8 cellular contexts compared by ENCODE assay signal in the genomic region with DNA sequence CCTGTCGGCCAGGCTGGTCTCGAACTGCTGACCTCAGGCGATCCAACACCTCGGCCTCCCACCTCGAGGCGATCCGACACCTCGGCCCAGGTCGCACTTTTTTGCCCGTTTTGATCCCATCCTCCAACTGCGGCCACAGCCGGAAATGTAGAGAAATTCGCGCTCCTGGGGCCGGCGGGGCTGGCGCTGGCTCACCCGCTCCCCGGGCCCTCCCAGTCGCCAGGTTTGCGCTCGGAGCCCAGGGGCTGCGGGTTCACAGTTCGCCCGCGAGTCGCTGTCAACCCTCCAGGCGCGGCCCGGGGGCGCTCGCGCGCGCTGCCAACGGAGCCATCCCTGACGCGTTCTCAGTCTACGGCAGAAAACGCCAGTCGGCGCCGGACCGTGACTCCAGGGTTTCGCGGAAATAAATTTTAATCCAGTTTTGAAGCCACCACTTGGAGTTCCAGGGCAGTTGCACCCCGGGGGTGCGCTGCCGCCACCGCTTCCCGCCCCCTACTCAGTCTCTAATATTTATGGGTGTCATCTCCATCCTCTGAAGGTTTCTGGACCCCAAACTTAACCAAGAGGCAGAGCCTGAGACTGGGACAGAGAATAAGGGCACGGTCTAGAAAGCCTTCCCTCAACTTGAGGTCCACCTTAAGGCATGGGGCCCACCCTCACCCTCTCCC. TPM values are rescaled to one million over a fixed set of nuclear protein-coding genes. Genes with fewer than 3 reads are reported as not detected.
A peak's percentile ranks its signal among the peaks of the same experiment; 100 is the strongest.
DNase-seq lines count a peak whose midpoint lies in the region; ATAC-seq, FAIRE-seq and TF ChIP-seq lines count a peak whose summit lies in the region.

No MANE protein-coding gene starts in this region.

- H3K27ac ChIP-seq in A673 (ENCODE audit: low read depth, low read length, poor library complexity, severe bottlenecking) (no peak overlapping the region), RWPE1 (peak overlapping the region; percentile 67), right atrium auricular region (peak overlapping the region in 1 of 2 donors; percentile 28), small intestine (ENCODE audit: low read depth in 1 of 2, low read length in 1 of 2) (peak overlapping the region; percentile 38 to 80)

- DNase-seq in A673 (ENCODE audit: low spot score) (peak; percentile 83), RWPE1 (ENCODE audit: low spot score) (no peak), right atrium auricular region (ENCODE audit: low spot score) (peak; percentile 76), small intestine (peak; percentile 76), NCI-H1930 (lab: John Stamatoyannopoulos, UW) (no peak)
- DNase-seq in activated naive CD8-positive, alpha-beta T cell treated with anti-CD3 and anti-CD28 coated beads, Interleukin-2, amount 50 U/mL, for 16 hours (ENCODE audit: low read depth, low spot score): peak; percentile 56

- H3K4me3 ChIP-seq in A673 (ENCODE audit: low read depth, low read length, poor library complexity, severe bottlenecking) (peak overlapping the region; percentile 18), right atrium auricular region (peak overlapping the region in 1 of 2 donors; percentile 33), small intestine (ENCODE audit: low read depth in 1 of 2, low read length in 2 of 2) (peak overlapping the region in 1 of 2 donors; percentile 9)

- CTCF ChIA-PET in A673 (lab: Charles Lee) (no interaction called here), RWPE1 (lab: Yijun Ruan, JAX) (interaction anchor here (1.0 kb wide), 1 partner anchor 18 kb away, joined by 3 read pairs; a partner anchor contains a TSS)

- no peak for FAIRE-seq in small intestine (lab: Jason Lieb, UNC)

- H3K4me1 ChIP-seq in A673 (ENCODE audit: insufficient read depth, low read length, poor library complexity, severe bottlenecking): peaks cover 28% of the 10 kb centered on the region
- H3K4me1 ChIP-seq in right atrium auricular region: peaks cover 0 to 29% of the 10 kb centered on the region in 2 donors
- H3K4me1 ChIP-seq in small intestine (ENCODE audit: control insufficient read depth in 2 of 2, insufficient read depth in 1 of 2, low read depth in 1 of 2, low read length in 1 of 2): peaks cover 0 to under 1% of the 10 kb centered on the region in 2 donors

- POLR2A ChIA-PET in A673 (lab: Charles Lee; ENCODE audit: low non-redundant PET): no interaction called here
- POLR2A ChIA-PET in RWPE1 (lab: Yijun Ruan, JAX; ENCODE audit: low non-redundant PET): no interaction called here

- BruUV-seq in A673 (replicated peaks; lab: Mats Ljungman, UMichigan): no TSS peak

- peak; percentile 56 for TF ChIP-seq POLR2A in GM18951 (IDR thresholded peaks at IDR 0.05; ENCODE audit: extremely low read depth, insufficient read depth, insufficient read length)

- no peaks in the 10 kb centered on the region for H3K36me3 ChIP-seq in A673 (ENCODE audit: insufficient read depth, low read length, poor library complexity, severe bottlenecking)
- H3K36me3 ChIP-seq in right atrium auricular region: no peaks in the 10 kb centered on the region
- H3K36me3 ChIP-seq in small intestine (ENCODE audit: control insufficient read depth in 2 of 2, insufficient read depth in 2 of 2, low read length in 2 of 2): no peaks in the 10 kb centered on the region

- 1 to 4% (median 2%) methylated on average over 51 to 52 of the region's 52 CpGs for WGBS in small intestine, 3 donors

- intact Hi-C loops in A673 (cut with micrococcal nuclease; ENCODE audit: unreplicated experiment): loop anchor here (10.0 kb wide), 1 partner anchor 61 kb away; a partner anchor contains a TSS

- ATAC-seq in HG03139 (IDR thresholded peaks at IDR 0.05; ENCODE audit: unreplicated experiment): no peak

- H3K9me3 ChIP-seq in A673 (ENCODE audit: low read depth, low read length, poor library complexity, severe bottlenecking): no peaks in the 10 kb centered on the region
- no peaks in the 10 kb centered on the region for H3K9me3 ChIP-seq in right atrium auricular region
- no peaks in the 10 kb centered on the region for H3K9me3 ChIP-seq in small intestine (ENCODE audit: control insufficient read depth, low read depth)

- in situ Hi-C loops in GM18951 (cut with MboI; ENCODE audit: low sequenced_read_pairs, unreplicated experiment): no loop called here

- H3K27me3 ChIP-seq in A673 (replicated peaks; ENCODE audit: insufficient read depth, low read depth, low read length, poor library complexity) (no peaks in the 10 kb centered on the region), right atrium auricular region (peaks cover 8 to 19% of the 10 kb centered on the region in 2 donors), small intestine (ENCODE audit: control insufficient read depth in 2 of 2, insufficient read depth in 2 of 2, low read length in 2 of 2) (no peaks in the 10 kb centered on the region)

- TF ChIP-seq CTCF in A673 (conservative IDR thresholded peaks at IDR 0.05; ENCODE audit: low read depth, low read length) (peak; percentile 75), RWPE1 (conservative IDR thresholded peaks at IDR 0.05; ENCODE audit: low read depth) (peak; percentile 50), right atrium auricular region (IDR thresholded peaks at IDR 0.05) (peak; percentile 48 to 74)

RNA-seq across cellular contexts. Expression of a gene that starts 1.5 kb away (rescaled TPM):
- 1.4 and 1.6 TPM in 2 replicates for total RNA-seq in A673 (2021)
- not detected for total RNA-seq in right atrium auricular region
- under 1 TPM in 1 of 3 donors, not detected in 2; 0.28 TPM for polyA plus RNA-seq in small intestine

RNA-seq across cellular contexts. Expression of a gene that starts 14.4 kb away (rescaled TPM):
- total RNA-seq in A673 (2021) (0.58 and 0.98 TPM in 2 replicates), right atrium auricular region (10 to 100 TPM in 1 of 2 donors, 1 to 10 TPM in 1; 9.1 to 35.8 TPM)
- 100 to 1,000 TPM in 1 of 3 donors, 10 to 100 TPM in 2; 81.4 to 172 (median 98.5) TPM for polyA plus RNA-seq in small intestine

RNA-seq across cellular contexts. Expression of a gene that starts 18.5 kb away (rescaled TPM):
- total RNA-seq in A673 (2021): not detected in 2 replicates
- not detected for total RNA-seq in right atrium auricular region
- under 1 TPM in 1 of 3 donors, not detected in 2; 0.33 TPM for polyA plus RNA-seq in small intestine

RNA-seq across cellular contexts. Expression of a gene that starts 18.8 kb away (rescaled TPM):
- total RNA-seq in A673 (2021): 0.44 and 5.4 TPM in 2 replicates
- total RNA-seq in right atrium auricular region: under 1 TPM in 1 of 2 donors, not detected in 1; 0.94 TPM
- 1 to 10 TPM; 2.2 to 2.7 (median 2.5) TPM for polyA plus RNA-seq in small intestine

RNA-seq across cellular contexts. Expression of a gene that starts 34.0 kb away (rescaled TPM):
- total RNA-seq in A673 (2021) (19.2 and 28.3 TPM in 2 replicates), right atrium auricular region (100 to 1,000 TPM; 184 to 281 TPM)
- polyA plus RNA-seq in small intestine: 100 to 1,000 TPM in 1 of 3 donors, 10 to 100 TPM in 2; 14.6 to 115 (median 54.3) TPM

Comparison
In these comparisons a context has a peak if more than half of its experiments do, and no peak if none do; other contexts are left out.
1. DNase-seq: peak in A673 (single experiment), activated naive CD8-positive, alpha-beta T cell treated with anti-CD3 and anti-CD28 coated beads, Interleukin-2, amount 50 U/mL, for 16 hours (single experiment), right atrium auricular region (single experiment) and small intestine (single experiment); none in RWPE1 (single experiment) and NCI-H1930 (0 of 2).
2. Peak in every context shown above with its lines, with median percentiles within 50 percentile points of each other: CTCF ChIP-seq.